In the genomic region with DNA sequence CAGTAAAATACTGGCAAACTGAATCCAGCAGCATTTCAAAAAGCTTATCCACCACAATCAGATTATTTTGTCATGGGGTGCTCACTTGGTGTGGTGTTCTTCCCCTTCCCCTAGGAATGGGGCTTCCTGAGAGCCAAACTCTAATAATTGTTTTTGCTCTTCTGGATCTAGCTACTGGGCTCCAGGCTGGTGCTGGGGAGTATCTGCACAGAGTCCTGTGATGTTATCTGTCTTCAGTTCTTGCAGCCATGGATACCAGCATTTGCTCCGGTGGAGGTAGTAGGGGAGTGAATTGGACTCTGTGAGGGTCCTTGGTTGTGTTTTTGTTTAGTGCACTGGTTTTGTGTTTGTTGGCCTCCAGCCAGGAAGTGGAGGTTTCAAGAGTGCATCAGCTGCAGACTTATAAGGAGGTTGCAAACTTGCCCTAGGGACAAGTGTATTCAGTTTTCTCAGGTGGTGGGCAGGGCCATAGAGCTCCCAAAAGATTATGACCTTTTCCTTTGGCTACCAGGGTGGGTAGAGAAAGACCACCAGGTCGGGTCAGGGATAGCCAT, we compare ENCODE assay signal across 17 cellular contexts.
DNase-seq lines count a peak whose midpoint lies in the region; ATAC-seq and TF ChIP-seq lines count a peak whose summit lies in the region.
"Had no signal": no experiment of that assay in that cellular context is flagged by ENCODE, and none has a peak within 500 bp of the region (broad histone marks: within the 10 kb centered on the region; RNA-seq: fewer than 3 reads in every experiment).

No MANE protein-coding gene starts in this region.

- H3K36me3 ChIP-seq in HEK293 (ENCODE audit: control insufficient read depth in 2 of 2, insufficient read depth in 1 of 2, low read length in 2 of 2): no peaks in the 10 kb centered on the region
- no peaks in the 10 kb centered on the region for H3K36me3 ChIP-seq in neural progenitor cell
- H3K36me3 ChIP-seq: MG63 had no signal

- peaks cover 7% of the 10 kb centered on the region for H3K4me1 Mint-ChIP-seq in neural progenitor cell
- H3K4me1 Mint-ChIP-seq: B cell, T-helper 17 cell had no signal

- no peak for ATAC-seq in GM21390 (IDR thresholded peaks at IDR 0.05; ENCODE audit: unreplicated experiment)
- ATAC-seq: T-helper 17 cell had no signal

- H3K4me2 ChIP-seq in neural progenitor cell: no peak overlapping the region
- H3K4me2 ChIP-seq: PC-9 had no signal

- H4K20me1 ChIP-seq in neural progenitor cell (ENCODE audit: low read depth): no peaks in the 10 kb centered on the region

- POLR2A ChIA-PET in HEK293 (lab: Yijun Ruan, JAX): no interaction called here

- no peaks in the 10 kb centered on the region for H3K79me2 ChIP-seq in neural progenitor cell (ENCODE audit: low read depth)

- no peaks in the 10 kb centered on the region for H3F3A ChIP-seq in neural progenitor cell (ENCODE audit: low read depth)

- H3K4me1 ChIP-seq in HEK293 (ENCODE audit: control insufficient read depth, insufficient read depth, low read length) (0 out of 2 replicates have a peak, but pooled peaks cover 4% of the 10 kb centered on the region), neural progenitor cell (no peaks in the 10 kb centered on the region)

- DNase-seq in NCI-H748 (lab: John Stamatoyannopoulos, UW; ENCODE audit: unreplicated experiment) (peak; percentile 11), NCI-H748 treated with DMSO at 0.1 percent for 48 hours (lab: John Stamatoyannopoulos, UW) (no peak), brain pericyte (ENCODE audit: low read depth, low spot score) (peak; percentile 55), neural progenitor cell (ENCODE audit: low spot score) (no peak), RPMI8226 (no peak)
- no peak for DNase-seq in activated effector memory CD4-positive, alpha-beta T cell treated with anti-CD3 and anti-CD28 coated beads, Interleukin-2, amount 50 U/mL, for 16 hours
- DNase-seq: DMS79 treated with DMSO at 0.1 percent for 48 hours, Kasumi-1, MG63, NCI-H1417 treated with DMSO at 0.1 percent for 48 hours, NCI-H187, NCI-H2107, PC-9, T-helper 17 cell had no signal

- H3K27me3 ChIP-seq in neural progenitor cell: no peaks in the 10 kb centered on the region
- H3K27me3 ChIP-seq: MG63 had no signal

- peaks cover under 1% of the 10 kb centered on the region for H3K36me3 Mint-ChIP-seq in neural progenitor cell

- H3K27me3 Mint-ChIP-seq in neural progenitor cell (ENCODE audit: insufficient read depth, low read depth): no peaks in the 10 kb centered on the region
- H3K27me3 Mint-ChIP-seq: B cell, T-helper 17 cell had no signal

- H2AFZ ChIP-seq in neural progenitor cell (replicated peaks): no peak overlapping the region
- H2AFZ ChIP-seq: PC-9 had no signal

- CTCF ChIA-PET in HEK293 (lab: Yijun Ruan, JAX): interaction anchor here (0.7 kb wide), 1 partner anchor 375 kb away, joined by 3 read pairs; no protein-coding TSS in a partner anchor

- TF ChIP-seq CTCF in HEK293 (tag by site-specific recombination; IDR thresholded peaks at IDR 0.05) (no peak), neural progenitor cell (IDR thresholded peaks at IDR 0.05) (no peak)

- no peak overlapping the region for H3K9ac ChIP-seq in neural progenitor cell

- no peak overlapping the region for H3K4me3 ChIP-seq in HEK293 (ENCODE audit: low read depth, low read length)
- no peak overlapping the region for H3K4me3 ChIP-seq in neural progenitor cell
- H3K4me3 ChIP-seq: MG63, PC-9 had no signal

- no peak overlapping the region for H3K4me3 Mint-ChIP-seq in neural progenitor cell
- H3K4me3 Mint-ChIP-seq: B cell, T-helper 17 cell had no signal

- H3K9me3 Mint-ChIP-seq in neural progenitor cell: peaks cover 6% of the 10 kb centered on the region

- peak overlapping the region; percentile 13 for H3K27ac Mint-ChIP-seq in neural progenitor cell
- H3K27ac Mint-ChIP-seq: B cell, T-helper 17 cell had no signal

- H3K27ac ChIP-seq in HEK293 (ENCODE audit: extremely low read depth, low read depth, low read length) (no peak overlapping the region), neural progenitor cell (no peak overlapping the region)
- H3K27ac ChIP-seq: PC-9 had no signal

- H3K9me3 ChIP-seq in HEK293 (ENCODE audit: control insufficient read depth, insufficient read depth, low read depth, low read length): no peaks in the 10 kb centered on the region
- H3K9me3 ChIP-seq in neural progenitor cell (ENCODE audit: low read depth): no peaks in the 10 kb centered on the region
- H3K9me3 ChIP-seq: MG63 had no signal

TF ChIP-seq in HEK293, 187 proteins besides CTCF, POLR2A, EP300 and RAD21:
- no peak for TF ChIP-seq ZNF341 (tag by site-specific recombination; IDR thresholded peaks at IDR 0.05; ENCODE audit: low read depth)
- TF ChIP-seq GLIS1 (tag by site-specific recombination; IDR thresholded peaks at IDR 0.05): peak; percentile 36
- TF ChIP-seq, protein P1, sequence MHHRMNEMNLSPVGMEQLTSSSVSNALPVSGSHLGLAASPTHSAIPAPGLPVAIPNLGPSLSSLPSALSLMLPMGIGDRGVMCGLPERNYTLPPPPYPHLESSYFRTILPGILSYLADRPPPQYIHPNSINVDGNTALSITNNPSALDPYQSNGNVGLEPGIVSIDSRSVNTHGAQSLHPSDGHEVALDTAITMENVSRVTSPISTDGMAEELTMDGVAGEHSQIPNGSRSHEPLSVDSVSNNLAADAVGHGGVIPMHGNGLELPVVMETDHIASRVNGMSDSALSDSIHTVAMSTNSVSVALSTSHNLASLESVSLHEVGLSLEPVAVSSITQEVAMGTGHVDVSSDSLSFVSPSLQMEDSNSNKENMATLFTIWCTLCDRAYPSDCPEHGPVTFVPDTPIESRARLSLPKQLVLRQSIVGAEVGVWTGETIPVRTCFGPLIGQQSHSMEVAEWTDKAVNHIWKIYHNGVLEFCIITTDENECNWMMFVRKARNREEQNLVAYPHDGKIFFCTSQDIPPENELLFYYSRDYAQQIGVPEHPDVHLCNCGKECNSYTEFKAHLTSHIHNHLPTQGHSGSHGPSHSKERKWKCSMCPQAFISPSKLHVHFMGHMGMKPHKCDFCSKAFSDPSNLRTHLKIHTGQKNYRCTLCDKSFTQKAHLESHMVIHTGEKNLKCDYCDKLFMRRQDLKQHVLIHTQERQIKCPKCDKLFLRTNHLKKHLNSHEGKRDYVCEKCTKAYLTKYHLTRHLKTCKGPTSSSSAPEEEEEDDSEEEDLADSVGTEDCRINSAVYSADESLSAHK (tag by site-specific recombination; IDR thresholded peaks at IDR 0.05): peak; percentile 26; the same call in 1 of the 2 replicates

Comparison
In these comparisons a context has a peak if more than half of its experiments do, and no peak if none do; other contexts are left out.
1. DNase-seq: peak in NCI-H748 (single experiment) and brain pericyte (single experiment); none in NCI-H748 treated with DMSO at 0.1 percent for 48 hours (single experiment), neural progenitor cell (single experiment), activated effector memory CD4-positive, alpha-beta T cell treated with anti-CD3 and anti-CD28 coated beads, Interleukin-2, amount 50 U/mL, for 16 hours (single experiment) and RPMI8226 (single experiment).